ENCODE assay signal across 21 cellular contexts in the genomic region with DNA sequence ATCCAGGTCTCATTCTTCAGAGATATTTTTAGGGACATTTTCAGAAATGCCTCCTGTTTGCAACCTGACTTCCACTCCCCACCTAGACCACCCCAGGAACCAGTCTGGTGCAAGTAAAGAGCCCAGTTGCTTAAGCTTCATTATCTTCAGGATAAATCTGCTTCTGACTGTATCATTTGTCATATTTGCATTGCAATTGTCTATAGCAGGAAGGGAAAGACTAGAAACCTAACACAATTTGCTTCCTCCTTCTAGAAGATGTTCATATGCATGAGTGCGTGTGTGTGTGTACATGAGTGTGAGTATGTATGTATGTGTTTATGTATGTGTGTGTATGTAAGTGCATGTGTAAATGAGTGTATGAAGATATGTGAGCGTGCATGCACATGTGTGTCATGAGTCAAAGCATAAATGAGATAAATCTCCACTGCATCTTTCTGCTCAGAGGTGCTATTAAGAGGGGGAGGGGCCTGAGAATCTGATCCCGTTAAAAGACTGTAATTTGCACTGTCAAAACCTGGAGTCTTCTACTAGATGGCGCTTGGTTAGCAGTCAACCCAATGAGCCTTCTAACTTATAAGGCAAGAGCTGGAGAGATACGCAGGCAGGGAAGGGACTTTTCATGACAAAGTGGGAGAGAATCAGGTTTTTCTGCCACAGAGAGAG.
DNase-seq lines count a peak whose midpoint lies in the region; ATAC-seq and TF ChIP-seq lines count a peak whose summit lies in the region.
"Had no signal": no experiment of that assay in that cellular context is flagged by ENCODE, and none has a peak within 500 bp of the region (broad histone marks: within the 10 kb centered on the region; RNA-seq: fewer than 3 reads in every experiment).

No MANE protein-coding gene starts in this region.

- peaks cover 20% of the 10 kb centered on the region for H3K4me1 ChIP-seq in PC-3 (ENCODE audit: insufficient read depth, low read length)

- H3K9ac ChIP-seq in PC-3 (ENCODE audit: low read length), result no peak overlapping the region; the same call in 1 of the 2 replicates
- H3K9ac ChIP-seq: BLaER1 had no signal

- CTCF ChIA-PET in PC-3 (lab: Charles Lee), result no interaction called here

- peak in 2 of 3 experiments; percentile 16 to 52 for DNase-seq in NCI-H1417 (lab: John Stamatoyannopoulos, UW)
- DNase-seq in NCI-H1417 treated with DMSO at 0.1 percent for 48 hours (lab: John Stamatoyannopoulos, UW), result no peak
- peak; percentile 56 for DNase-seq in PC-3
- DNase-seq in putamen (ENCODE audit: low spot score), result no peak
- DNase-seq in C1 segment of cervical spinal cord (lab: John Stamatoyannopoulos, UW), result no peak
- DNase-seq in GM19238 (ENCODE audit: insufficient read length, low spot score), result no peak
- DNase-seq: activated CD4-positive, alpha-beta T cell treated with anti-CD3 and anti-CD28 coated beads, Interleukin-2, amount 10 ng/mL, durations not matched to agents 24 days and 14 days; activated CD8-positive, alpha-beta memory T cell treated with anti-CD3 and anti-CD28 coated beads, Interleukin-2, amount 50 U/mL, for 48 hours; anterior cingulate cortex; central memory CD4-positive, alpha-beta T cell; midbrain; NCI-H2171 treated with DMSO at 0.1 percent for 48 hours; stimulated activated CD4-positive, alpha-beta T cell treated with anti-CD3 and anti-CD28 coated beads, Interleukin-12 subunit alpha, Interleukin-12 subunit beta, amount 100 ng/mL, for 4 hours; substantia nigra; SW 1271 had no signal

- H3K36me3 ChIP-seq in PC-3 (ENCODE audit: low read depth, low read length), result peaks cover 2% of the 10 kb centered on the region; the same call in 1 of the 2 replicates
- H3K36me3 ChIP-seq: BLaER1, neutrophil had no signal

- H3K27me3 Mint-ChIP-seq in IgD-negative memory B cell (peaks cover 2% of the 10 kb centered on the region), nephron (ENCODE audit: low read depth) (no peaks in the 10 kb centered on the region)
- H3K27me3 Mint-ChIP-seq: activated CD4-positive, alpha-beta T cell treated with anti-CD3 and anti-CD28 coated beads, Interleukin-2, amount 10 ng/mL, durations not matched to agents 24 days and 14 days had no signal

- H3K4me1 Mint-ChIP-seq in IgD-negative memory B cell (peaks cover 13 to 24% (median 19%) of the 10 kb centered on the region in 3 donors), nephron (peaks cover 40% of the 10 kb centered on the region)

- H2AFZ ChIP-seq in PC-3 (ENCODE audit: low read length), result no peak overlapping the region

- no peaks in the 10 kb centered on the region for H3K9me3 ChIP-seq in PC-3 (ENCODE audit: low read length)
- H3K9me3 ChIP-seq: neutrophil had no signal

- H3K4me3 Mint-ChIP-seq in IgD-negative memory B cell (peak overlapping the region in 3 of 4 donors; percentile 6 to 59 (median 42)), nephron (peak overlapping the region in 2 of 3 experiments; percentile 13 to 22)
- H3K4me3 Mint-ChIP-seq: activated CD4-positive, alpha-beta T cell treated with anti-CD3 and anti-CD28 coated beads, Interleukin-2, amount 10 ng/mL, durations not matched to agents 24 days and 14 days had no signal

- H3K36me3 Mint-ChIP-seq in IgD-negative memory B cell (peaks cover 5% of the 10 kb centered on the region), nephron (ENCODE audit: low read depth) (peaks cover 6% of the 10 kb centered on the region)

- H3K27ac ChIP-seq in PC-3 (ENCODE audit: low read length), result peak overlapping the region; percentile 68
- H3K27ac ChIP-seq: BLaER1, neutrophil had no signal

- intact Hi-C loops in PC-3 (cut with micrococcal nuclease), result loop anchor here (10.0 kb wide), 1 partner anchor 77 kb away; no protein-coding TSS in a partner anchor

- no peak overlapping the region for H3K4me3 ChIP-seq in PC-3 (ENCODE audit: low read length)
- H3K4me3 ChIP-seq: BLaER1, K562 had no signal

- no peaks in the 10 kb centered on the region for H3K27me3 ChIP-seq in PC-3 (ENCODE audit: low read length)
- H3K27me3 ChIP-seq: BLaER1, neutrophil had no signal

- peak; percentile 64 for ATAC-seq in PC-3
- ATAC-seq: K562, left lobe of liver had no signal

- BruUV-seq in PC-3 (replicated peaks; lab: Mats Ljungman, UMichigan), result no TSS peak

- peak overlapping the region; percentile 47 for H3K4me2 ChIP-seq in PC-3 (ENCODE audit: low read length)
- H3K4me2 ChIP-seq: BLaER1 had no signal

- no peaks in the 10 kb centered on the region for H3F3A ChIP-seq in PC-3 (ENCODE audit: low read length, unreplicated experiment)

- peaks cover 2 to 13% (median 13%) of the 10 kb centered on the region in 3 donors for H3K9me3 Mint-ChIP-seq in IgD-negative memory B cell
- H3K9me3 Mint-ChIP-seq in nephron, result peaks cover 17% of the 10 kb centered on the region

- H4K20me1 ChIP-seq in PC-3 (ENCODE audit: low read length), result no peaks in the 10 kb centered on the region
- H4K20me1 ChIP-seq: BLaER1 had no signal

- POLR2A ChIA-PET in PC-3 (lab: Charles Lee; ENCODE audit: unreplicated experiment), result interaction anchor here (0.7 kb wide), 1 partner anchor 110 kb away, joined by 3 read pairs; no protein-coding TSS in a partner anchor

- TF ChIP-seq CTCF in PC-3 (conservative IDR thresholded peaks at IDR 0.05; ENCODE audit: low read depth, low read length) (no peak), nephron (IDR thresholded peaks at IDR 0.05; ENCODE audit: unreplicated experiment in 3 of 3) (no peak)

- peak overlapping the region in 1 of 3 donors; percentile 20 for H3K27ac Mint-ChIP-seq in IgD-negative memory B cell
- peak overlapping the region; percentile 89 to 97 (median 92) for H3K27ac Mint-ChIP-seq in nephron
- H3K27ac Mint-ChIP-seq: activated CD4-positive, alpha-beta T cell treated with anti-CD3 and anti-CD28 coated beads, Interleukin-2, amount 10 ng/mL, durations not matched to agents 24 days and 14 days had no signal

- H3K9me2 ChIP-seq in PC-3 (replicated peaks; ENCODE audit: low read length), result no peaks in the 10 kb centered on the region

- H3K79me2 ChIP-seq in PC-3 (ENCODE audit: low read length), result no peaks in the 10 kb centered on the region

Comparison
In these comparisons a context has a peak if more than half of its experiments do, and no peak if none do; other contexts are left out.
1. DNase-seq: peak in NCI-H1417 (2 of 3) and PC-3 (single experiment); none in NCI-H1417 treated with DMSO at 0.1 percent for 48 hours (single experiment), putamen (single experiment), C1 segment of cervical spinal cord (0 of 14) and GM19238 (single experiment).